Comparison of ENCODE assay signal across 1 cellular context in the genomic region with DNA sequence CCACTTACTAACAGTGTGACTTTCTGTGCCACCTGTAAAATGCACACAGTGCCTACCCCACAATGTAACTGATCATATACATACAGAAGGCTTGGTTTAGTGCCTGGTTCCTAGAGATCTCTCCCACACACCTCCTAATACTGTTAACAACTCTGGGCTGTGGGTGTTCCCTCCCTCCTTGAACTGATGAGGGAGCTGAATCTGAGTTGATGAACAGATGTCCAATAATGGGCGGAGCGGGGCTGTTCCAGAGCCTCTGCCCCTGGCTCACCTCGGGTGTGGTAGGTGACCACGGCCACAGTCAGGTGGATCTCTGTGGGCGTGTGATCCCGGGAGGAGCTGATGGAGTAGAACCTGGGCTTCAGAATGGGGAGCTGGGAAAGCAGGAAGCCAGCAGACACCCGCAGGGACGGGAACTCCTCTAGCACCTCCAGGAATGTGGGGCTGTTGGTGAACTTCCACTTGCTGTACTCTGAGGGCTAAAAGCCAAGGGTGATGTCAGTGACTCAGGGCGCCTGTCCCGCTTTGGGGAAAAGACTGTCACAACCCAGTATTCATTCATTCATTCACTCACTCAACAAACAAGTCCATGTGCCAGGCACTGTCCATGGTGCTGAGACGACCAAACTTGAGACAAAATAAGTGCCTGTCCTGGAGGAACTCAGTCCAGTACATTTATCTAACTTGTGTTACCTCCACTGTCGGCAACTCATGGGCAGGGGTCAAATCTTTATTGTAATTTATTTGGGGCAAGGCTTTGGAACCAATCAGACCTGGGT.
TF ChIP-seq lines count a peak whose summit lies in the region.

No MANE protein-coding gene starts in this region.

TF ChIP-seq in K562, 482 proteins besides CTCF, POLR2A, EP300 and RAD21 (continued from another document):
- peak; percentile 62; the same call in 1 of the 2 replicates for TF ChIP-seq NKRF (IDR thresholded peaks at IDR 0.05; ENCODE audit: borderline replicate concordance)
- TF ChIP-seq ZNF232 (CRISPR knock-in tag; IDR thresholded peaks at IDR 0.05), result 0 out of 2 replicates have a peak, but pooled peaks have one; percentile 41
- no peak for TF ChIP-seq ZNF398 (CRISPR knock-in tag; IDR thresholded peaks at IDR 0.05)
- TF ChIP-seq ZFP36 (IDR thresholded peaks at IDR 0.05; ENCODE audit: low read depth, low read length, partially characterized antibody), result no peak
- peak; percentile 97 for TF ChIP-seq ZNF24 (IDR thresholded peaks at IDR 0.05)
- TF ChIP-seq ZNF766 (CRISPR knock-in tag; conservative IDR thresholded peaks at IDR 0.05), result 0 out of 2 replicates have a peak, but pooled peaks have one; percentile 20
- TF ChIP-seq MAX (CRISPR knock-in tag; IDR thresholded peaks at IDR 0.05), result 0 out of 2 replicates have a peak, but pooled peaks have one; percentile 28
- TF ChIP-seq, protein P1, sequence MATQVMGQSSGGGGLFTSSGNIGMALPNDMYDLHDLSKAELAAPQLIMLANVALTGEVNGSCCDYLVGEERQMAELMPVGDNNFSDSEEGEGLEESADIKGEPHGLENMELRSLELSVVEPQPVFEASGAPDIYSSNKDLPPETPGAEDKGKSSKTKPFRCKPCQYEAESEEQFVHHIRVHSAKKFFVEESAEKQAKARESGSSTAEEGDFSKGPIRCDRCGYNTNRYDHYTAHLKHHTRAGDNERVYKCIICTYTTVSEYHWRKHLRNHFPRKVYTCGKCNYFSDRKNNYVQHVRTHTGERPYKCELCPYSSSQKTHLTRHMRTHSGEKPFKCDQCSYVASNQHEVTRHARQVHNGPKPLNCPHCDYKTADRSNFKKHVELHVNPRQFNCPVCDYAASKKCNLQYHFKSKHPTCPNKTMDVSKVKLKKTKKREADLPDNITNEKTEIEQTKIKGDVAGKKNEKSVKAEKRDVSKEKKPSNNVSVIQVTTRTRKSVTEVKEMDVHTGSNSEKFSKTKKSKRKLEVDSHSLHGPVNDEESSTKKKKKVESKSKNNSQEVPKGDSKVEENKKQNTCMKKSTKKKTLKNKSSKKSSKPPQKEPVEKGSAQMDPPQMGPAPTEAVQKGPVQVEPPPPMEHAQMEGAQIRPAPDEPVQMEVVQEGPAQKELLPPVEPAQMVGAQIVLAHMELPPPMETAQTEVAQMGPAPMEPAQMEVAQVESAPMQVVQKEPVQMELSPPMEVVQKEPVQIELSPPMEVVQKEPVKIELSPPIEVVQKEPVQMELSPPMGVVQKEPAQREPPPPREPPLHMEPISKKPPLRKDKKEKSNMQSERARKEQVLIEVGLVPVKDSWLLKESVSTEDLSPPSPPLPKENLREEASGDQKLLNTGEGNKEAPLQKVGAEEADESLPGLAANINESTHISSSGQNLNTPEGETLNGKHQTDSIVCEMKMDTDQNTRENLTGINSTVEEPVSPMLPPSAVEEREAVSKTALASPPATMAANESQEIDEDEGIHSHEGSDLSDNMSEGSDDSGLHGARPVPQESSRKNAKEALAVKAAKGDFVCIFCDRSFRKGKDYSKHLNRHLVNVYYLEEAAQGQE (CRISPR knock-in tag; IDR thresholded peaks at IDR 0.05; ENCODE audit: low read depth), result peak; percentile 94
- TF ChIP-seq AFF1 (IDR thresholded peaks at IDR 0.05; ENCODE audit: low read depth in 1 of 2, partially characterized antibody in 2 of 2), result peak in 1 of 2 experiments; percentile 72
- TF ChIP-seq MLLT1 (IDR thresholded peaks at IDR 0.05), result no peak
- TF ChIP-seq SAP30 (IDR thresholded peaks at IDR 0.05; ENCODE audit: borderline replicate concordance, insufficient read depth, low read depth, low read length, poor library complexity, severe bottlenecking), result peak; percentile 65
- no peak for TF ChIP-seq ZNF311 (CRISPR knock-in tag; IDR thresholded peaks at IDR 0.05)
- peak in 1 of 2 experiments; percentile 81; a peak in 2 of 4 replicates for TF ChIP-seq HDAC1 (IDR thresholded peaks at IDR 0.05)
- no peak for TF ChIP-seq MCM3 (IDR thresholded peaks at IDR 0.05)
- 0 out of 2 replicates have a peak, but pooled peaks have one; percentile 44 for TF ChIP-seq ZNF395 (CRISPR knock-in tag; IDR thresholded peaks at IDR 0.05)
